ENCODE assay signal across 2 cellular contexts in the genomic region with DNA sequence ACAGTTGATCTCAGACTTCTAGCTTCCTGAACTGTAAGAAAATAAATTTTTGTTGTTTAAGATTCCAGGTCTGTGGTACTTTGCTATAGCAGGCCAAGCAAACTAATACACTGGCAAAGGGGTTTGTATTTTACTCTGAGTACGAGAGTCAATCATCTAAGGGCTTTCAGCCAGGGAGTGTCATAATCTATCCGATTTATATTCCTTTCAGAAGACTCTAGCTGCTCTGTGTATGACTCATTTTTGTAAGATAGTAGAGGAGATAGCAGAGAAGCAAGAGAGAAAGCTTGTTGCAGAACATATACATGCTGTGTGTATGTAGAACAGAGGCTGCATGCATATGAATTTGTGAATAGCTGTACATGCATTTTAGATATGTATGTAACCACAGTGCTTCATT.
TF ChIP-seq lines count a peak whose summit lies in the region.

No MANE protein-coding gene starts in this region.

TF ChIP-seq in SK-N-SH treated with all-trans-retinoic acid at 6 μM for 48 hours, 23 proteins besides CTCF, POLR2A, EP300 and RAD21 (continued from another document):
- TF ChIP-seq, protein P1, sequence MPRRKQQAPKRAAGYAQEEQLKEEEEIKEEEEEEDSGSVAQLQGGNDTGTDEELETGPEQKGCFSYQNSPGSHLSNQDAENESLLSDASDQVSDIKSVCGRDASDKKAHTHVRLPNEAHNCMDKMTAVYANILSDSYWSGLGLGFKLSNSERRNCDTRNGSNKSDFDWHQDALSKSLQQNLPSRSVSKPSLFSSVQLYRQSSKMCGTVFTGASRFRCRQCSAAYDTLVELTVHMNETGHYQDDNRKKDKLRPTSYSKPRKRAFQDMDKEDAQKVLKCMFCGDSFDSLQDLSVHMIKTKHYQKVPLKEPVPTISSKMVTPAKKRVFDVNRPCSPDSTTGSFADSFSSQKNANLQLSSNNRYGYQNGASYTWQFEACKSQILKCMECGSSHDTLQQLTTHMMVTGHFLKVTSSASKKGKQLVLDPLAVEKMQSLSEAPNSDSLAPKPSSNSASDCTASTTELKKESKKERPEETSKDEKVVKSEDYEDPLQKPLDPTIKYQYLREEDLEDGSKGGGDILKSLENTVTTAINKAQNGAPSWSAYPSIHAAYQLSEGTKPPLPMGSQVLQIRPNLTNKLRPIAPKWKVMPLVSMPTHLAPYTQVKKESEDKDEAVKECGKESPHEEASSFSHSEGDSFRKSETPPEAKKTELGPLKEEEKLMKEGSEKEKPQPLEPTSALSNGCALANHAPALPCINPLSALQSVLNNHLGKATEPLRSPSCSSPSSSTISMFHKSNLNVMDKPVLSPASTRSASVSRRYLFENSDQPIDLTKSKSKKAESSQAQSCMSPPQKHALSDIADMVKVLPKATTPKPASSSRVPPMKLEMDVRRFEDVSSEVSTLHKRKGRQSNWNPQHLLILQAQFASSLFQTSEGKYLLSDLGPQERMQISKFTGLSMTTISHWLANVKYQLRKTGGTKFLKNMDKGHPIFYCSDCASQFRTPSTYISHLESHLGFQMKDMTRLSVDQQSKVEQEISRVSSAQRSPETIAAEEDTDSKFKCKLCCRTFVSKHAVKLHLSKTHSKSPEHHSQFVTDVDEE (CRISPR knock-in tag; IDR thresholded peaks at IDR 0.05), result no peak
- TF ChIP-seq OSR1 (CRISPR knock-in tag; IDR thresholded peaks at IDR 0.05) (no peak), ZFP3 (CRISPR knock-in tag; IDR thresholded peaks at IDR 0.05) (no peak), RARB (CRISPR knock-in tag; IDR thresholded peaks at IDR 0.05) (no peak), CSDC2 (CRISPR knock-in tag; IDR thresholded peaks at IDR 0.05) (no peak), ZNF70 (CRISPR knock-in tag; IDR thresholded peaks at IDR 0.05) (no peak), ESRRG (CRISPR knock-in tag; IDR thresholded peaks at IDR 0.05) (no peak)
- TF ChIP-seq, protein P2, sequence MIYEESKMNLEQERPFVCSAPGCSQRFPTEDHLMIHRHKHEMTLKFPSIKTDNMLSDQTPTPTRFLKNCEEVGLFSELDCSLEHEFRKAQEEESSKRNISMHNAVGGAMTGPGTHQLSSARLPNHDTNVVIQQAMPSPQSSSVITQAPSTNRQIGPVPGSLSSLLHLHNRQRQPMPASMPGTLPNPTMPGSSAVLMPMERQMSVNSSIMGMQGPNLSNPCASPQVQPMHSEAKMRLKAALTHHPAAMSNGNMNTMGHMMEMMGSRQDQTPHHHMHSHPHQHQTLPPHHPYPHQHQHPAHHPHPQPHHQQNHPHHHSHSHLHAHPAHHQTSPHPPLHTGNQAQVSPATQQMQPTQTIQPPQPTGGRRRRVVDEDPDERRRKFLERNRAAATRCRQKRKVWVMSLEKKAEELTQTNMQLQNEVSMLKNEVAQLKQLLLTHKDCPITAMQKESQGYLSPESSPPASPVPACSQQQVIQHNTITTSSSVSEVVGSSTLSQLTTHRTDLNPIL (CRISPR knock-in tag; IDR thresholded peaks at IDR 0.05; ENCODE audit: low read depth), result no peak

TF ChIP-seq in WTC11, 78 proteins besides CTCF, POLR2A, EP300 and RAD21 (continued from another document):
- TF ChIP-seq, protein P3, sequence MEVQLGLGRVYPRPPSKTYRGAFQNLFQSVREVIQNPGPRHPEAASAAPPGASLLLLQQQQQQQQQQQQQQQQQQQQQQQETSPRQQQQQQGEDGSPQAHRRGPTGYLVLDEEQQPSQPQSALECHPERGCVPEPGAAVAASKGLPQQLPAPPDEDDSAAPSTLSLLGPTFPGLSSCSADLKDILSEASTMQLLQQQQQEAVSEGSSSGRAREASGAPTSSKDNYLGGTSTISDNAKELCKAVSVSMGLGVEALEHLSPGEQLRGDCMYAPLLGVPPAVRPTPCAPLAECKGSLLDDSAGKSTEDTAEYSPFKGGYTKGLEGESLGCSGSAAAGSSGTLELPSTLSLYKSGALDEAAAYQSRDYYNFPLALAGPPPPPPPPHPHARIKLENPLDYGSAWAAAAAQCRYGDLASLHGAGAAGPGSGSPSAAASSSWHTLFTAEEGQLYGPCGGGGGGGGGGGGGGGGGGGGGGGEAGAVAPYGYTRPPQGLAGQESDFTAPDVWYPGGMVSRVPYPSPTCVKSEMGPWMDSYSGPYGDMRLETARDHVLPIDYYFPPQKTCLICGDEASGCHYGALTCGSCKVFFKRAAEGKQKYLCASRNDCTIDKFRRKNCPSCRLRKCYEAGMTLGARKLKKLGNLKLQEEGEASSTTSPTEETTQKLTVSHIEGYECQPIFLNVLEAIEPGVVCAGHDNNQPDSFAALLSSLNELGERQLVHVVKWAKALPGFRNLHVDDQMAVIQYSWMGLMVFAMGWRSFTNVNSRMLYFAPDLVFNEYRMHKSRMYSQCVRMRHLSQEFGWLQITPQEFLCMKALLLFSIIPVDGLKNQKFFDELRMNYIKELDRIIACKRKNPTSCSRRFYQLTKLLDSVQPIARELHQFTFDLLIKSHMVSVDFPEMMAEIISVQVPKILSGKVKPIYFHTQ (CRISPR knock-in tag; IDR thresholded peaks at IDR 0.05), result no peak
- TF ChIP-seq FOXP1 (CRISPR knock-in tag; IDR thresholded peaks at IDR 0.05; ENCODE audit: borderline replicate concordance) (no peak), JUN (CRISPR knock-in tag; IDR thresholded peaks at IDR 0.05) (no peak), GTF2I (CRISPR knock-in tag; conservative IDR thresholded peaks at IDR 0.05) (no peak), RORB (CRISPR knock-in tag; IDR thresholded peaks at IDR 0.05) (no peak), GRHL2 (CRISPR knock-in tag; IDR thresholded peaks at IDR 0.05; ENCODE audit: insufficient replicate concordance, severe bottlenecking) (no peak), ELF4 (CRISPR knock-in tag; IDR thresholded peaks at IDR 0.05; ENCODE audit: low read depth) (no peak), ZNF232 (CRISPR knock-in tag; IDR thresholded peaks at IDR 0.05) (no peak), FOXK1 (CRISPR knock-in tag; IDR thresholded peaks at IDR 0.05) (no peak)
- TF ChIP-seq, protein P4, sequence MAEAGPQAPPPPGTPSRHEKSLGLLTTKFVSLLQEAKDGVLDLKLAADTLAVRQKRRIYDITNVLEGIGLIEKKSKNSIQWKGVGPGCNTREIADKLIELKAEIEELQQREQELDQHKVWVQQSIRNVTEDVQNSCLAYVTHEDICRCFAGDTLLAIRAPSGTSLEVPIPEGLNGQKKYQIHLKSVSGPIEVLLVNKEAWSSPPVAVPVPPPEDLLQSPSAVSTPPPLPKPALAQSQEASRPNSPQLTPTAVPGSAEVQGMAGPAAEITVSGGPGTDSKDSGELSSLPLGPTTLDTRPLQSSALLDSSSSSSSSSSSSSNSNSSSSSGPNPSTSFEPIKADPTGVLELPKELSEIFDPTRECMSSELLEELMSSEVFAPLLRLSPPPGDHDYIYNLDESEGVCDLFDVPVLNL (CRISPR knock-in tag; IDR thresholded peaks at IDR 0.05; ENCODE audit: borderline replicate concordance, low read depth), result no peak
- TF ChIP-seq, protein P5, sequence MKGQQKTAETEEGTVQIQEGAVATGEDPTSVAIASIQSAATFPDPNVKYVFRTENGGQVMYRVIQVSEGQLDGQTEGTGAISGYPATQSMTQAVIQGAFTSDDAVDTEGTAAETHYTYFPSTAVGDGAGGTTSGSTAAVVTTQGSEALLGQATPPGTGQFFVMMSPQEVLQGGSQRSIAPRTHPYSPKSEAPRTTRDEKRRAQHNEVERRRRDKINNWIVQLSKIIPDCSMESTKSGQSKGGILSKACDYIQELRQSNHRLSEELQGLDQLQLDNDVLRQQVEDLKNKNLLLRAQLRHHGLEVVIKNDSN (CRISPR knock-in tag; IDR thresholded peaks at IDR 0.05), result no peak
- TF ChIP-seq, protein P6, sequence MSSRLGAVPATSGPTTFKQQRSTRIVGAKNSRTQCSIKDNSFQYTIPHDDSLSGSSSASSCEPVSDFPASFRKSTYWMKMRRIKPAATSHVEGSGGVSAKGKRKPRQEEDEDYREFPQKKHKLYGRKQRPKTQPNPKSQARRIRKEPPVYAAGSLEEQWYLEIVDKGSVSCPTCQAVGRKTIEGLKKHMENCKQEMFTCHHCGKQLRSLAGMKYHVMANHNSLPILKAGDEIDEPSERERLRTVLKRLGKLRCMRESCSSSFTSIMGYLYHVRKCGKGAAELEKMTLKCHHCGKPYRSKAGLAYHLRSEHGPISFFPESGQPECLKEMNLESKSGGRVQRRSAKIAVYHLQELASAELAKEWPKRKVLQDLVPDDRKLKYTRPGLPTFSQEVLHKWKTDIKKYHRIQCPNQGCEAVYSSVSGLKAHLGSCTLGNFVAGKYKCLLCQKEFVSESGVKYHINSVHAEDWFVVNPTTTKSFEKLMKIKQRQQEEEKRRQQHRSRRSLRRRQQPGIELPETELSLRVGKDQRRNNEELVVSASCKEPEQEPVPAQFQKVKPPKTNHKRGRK (CRISPR knock-in tag; IDR thresholded peaks at IDR 0.05; ENCODE audit: borderline replicate concordance), result no peak
